ENCODE assay signal across 1 cellular context in genomic region chr17:80990921-80991644, GRCh38.
TF ChIP-seq lines count a peak whose summit lies in the region.

No MANE protein-coding gene starts in this region.

TF ChIP-seq in H1, 55 proteins besides CTCF, POLR2A, EP300 and RAD21 (continued from another document):
- TF ChIP-seq E2F6 (IDR thresholded peaks at IDR 0.05) (no peak), MAX (IDR thresholded peaks at IDR 0.05) (no peak), GABPA (IDR thresholded peaks at IDR 0.05; ENCODE audit: borderline replicate concordance, insufficient read depth, low read length) (no peak), POU5F1 (IDR thresholded peaks at IDR 0.05; ENCODE audit: low read depth, low read length) (no peak), SAP30 (IDR thresholded peaks at IDR 0.05; ENCODE audit: insufficient read depth, insufficient replicate concordance, low read length) (no peak), CTBP2 (IDR thresholded peaks at IDR 0.05; ENCODE audit: borderline replicate concordance, insufficient read depth, insufficient read length, low read length) (no peak), SIX5 (IDR thresholded peaks at IDR 0.05; ENCODE audit: low read depth, low read length) (no peak), TEAD4 (IDR thresholded peaks at IDR 0.05; ENCODE audit: low read depth, low read length) (no peak), SP4 (IDR thresholded peaks at IDR 0.05; ENCODE audit: low read length) (no peak), CEBPB (IDR thresholded peaks at IDR 0.05; ENCODE audit: low read depth, low read length) (no peak), SP2 (IDR thresholded peaks at IDR 0.05; ENCODE audit: low read length) (no peak), NANOG (IDR thresholded peaks at IDR 0.05; ENCODE audit: insufficient read depth, low read depth, low read length, poor library complexity, severe bottlenecking) (no peak), TBP (IDR thresholded peaks at IDR 0.05; ENCODE audit: low read depth, low read length) (no peak), TAF7 (optimal IDR thresholded peaks at IDR 0.05; ENCODE audit: borderline replicate concordance, low read depth, low read length) (no peak), SUZ12 (IDR thresholded peaks at IDR 0.05; ENCODE audit: low read length) (no peak), EGR1 (IDR thresholded peaks at IDR 0.05; ENCODE audit: borderline replicate concordance, low read depth, low read length) (no peak)
